13 cellular contexts compared by ENCODE assay signal in the genomic region with DNA sequence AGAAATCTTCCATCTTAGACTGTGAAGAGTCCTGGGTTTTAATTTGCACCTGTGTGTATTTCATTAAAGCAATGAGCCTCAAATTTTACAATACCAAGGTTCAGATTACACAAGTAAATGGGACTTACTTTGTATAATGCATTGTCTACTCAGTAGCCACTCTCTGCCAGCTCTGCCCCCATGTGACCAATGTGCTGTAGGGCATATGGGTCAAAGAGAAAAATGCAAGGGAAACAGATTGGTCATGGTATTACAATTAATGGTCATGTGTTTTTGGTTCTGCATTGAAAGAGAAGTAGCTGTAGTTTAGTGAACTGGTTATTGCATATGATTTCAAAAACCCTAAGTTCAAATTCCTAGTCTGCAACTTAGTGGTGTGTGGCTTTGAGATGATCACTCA.
DNase-seq lines count a peak whose midpoint lies in the region; ATAC-seq lines count a peak whose summit lies in the region.
"Had no signal": no experiment of that assay in that cellular context is flagged by ENCODE, and none has a peak within 500 bp of the region (broad histone marks: within the 10 kb centered on the region; RNA-seq: fewer than 3 reads in every experiment).

No MANE protein-coding gene starts in this region.

- peaks cover 2% of the 10 kb centered on the region for H3K27me3 Mint-ChIP-seq in activated T-helper 1 cell treated with anti-CD3 and anti-CD28 coated beads, Interleukin-12 subunit alpha, Interleukin-12 subunit beta, Interleukin-2, Interleukin-4 antibody, amounts not matched to agents 30 ng/mL and 10 ng/mL and 1 ng/mL, durations not matched to agents 14 hours and 24 hours and 36 hours (ENCODE audit: insufficient read depth)
- H3K27me3 Mint-ChIP-seq: activated CD4-positive, alpha-beta T cell treated with anti-CD3 and anti-CD28 coated beads, Interleukin-2, amount 10 ng/mL, durations not matched to agents 24 days and 14 days had no signal

- ATAC-seq in sciatic nerve (no peak), GM19463 (IDR thresholded peaks at IDR 0.05; ENCODE audit: unreplicated experiment) (no peak)

- intact Hi-C loops in sciatic nerve (cut with DNase I), result no loop called here
- intact Hi-C loops in activated T-helper 1 cell treated with anti-CD3 and anti-CD28 coated beads, Interleukin-12 subunit alpha, Interleukin-12 subunit beta, Interleukin-2, Interleukin-4 antibody, amounts not matched to agents 30 ng/mL and 10 ng/mL and 1 ng/mL, durations not matched to agents 14 hours and 24 hours and 36 hours (cut with micrococcal nuclease), result no loop called here

- no peak overlapping the region for H3K27ac Mint-ChIP-seq in activated T-helper 1 cell treated with anti-CD3 and anti-CD28 coated beads, Interleukin-12 subunit alpha, Interleukin-12 subunit beta, Interleukin-2, Interleukin-4 antibody, amounts not matched to agents 30 ng/mL and 10 ng/mL and 1 ng/mL, durations not matched to agents 14 hours and 24 hours and 36 hours
- H3K27ac Mint-ChIP-seq: activated CD4-positive, alpha-beta T cell treated with anti-CD3 and anti-CD28 coated beads, Interleukin-2, amount 10 ng/mL, durations not matched to agents 24 days and 14 days; CD4-positive, CD25-positive, alpha-beta regulatory T cell; nephron progenitor cell had no signal

- H3K4me1 Mint-ChIP-seq in activated T-helper 1 cell treated with anti-CD3 and anti-CD28 coated beads, Interleukin-12 subunit alpha, Interleukin-12 subunit beta, Interleukin-2, Interleukin-4 antibody, amounts not matched to agents 30 ng/mL and 10 ng/mL and 1 ng/mL, durations not matched to agents 14 hours and 24 hours and 36 hours (ENCODE audit: low read depth), result no peaks in the 10 kb centered on the region
- H3K4me1 Mint-ChIP-seq: activated CD4-positive, alpha-beta T cell treated with anti-CD3 and anti-CD28 coated beads, Interleukin-2, amount 10 ng/mL, durations not matched to agents 24 days and 14 days; CD4-positive, CD25-positive, alpha-beta regulatory T cell; nephron progenitor cell had no signal

- H3K36me3 Mint-ChIP-seq in activated T-helper 1 cell treated with anti-CD3 and anti-CD28 coated beads, Interleukin-12 subunit alpha, Interleukin-12 subunit beta, Interleukin-2, Interleukin-4 antibody, amounts not matched to agents 30 ng/mL and 10 ng/mL and 1 ng/mL, durations not matched to agents 14 hours and 24 hours and 36 hours (ENCODE audit: low read depth), result no peaks in the 10 kb centered on the region
- H3K36me3 Mint-ChIP-seq: CD4-positive, CD25-positive, alpha-beta regulatory T cell had no signal

- peaks cover 6% of the 10 kb centered on the region for H3K9me3 Mint-ChIP-seq in activated T-helper 1 cell treated with anti-CD3 and anti-CD28 coated beads, Interleukin-12 subunit alpha, Interleukin-12 subunit beta, Interleukin-2, Interleukin-4 antibody, amounts not matched to agents 30 ng/mL and 10 ng/mL and 1 ng/mL, durations not matched to agents 14 hours and 24 hours and 36 hours
- H3K9me3 Mint-ChIP-seq: activated CD4-positive, alpha-beta T cell treated with anti-CD3 and anti-CD28 coated beads, Interleukin-2, amount 10 ng/mL, durations not matched to agents 24 days and 14 days; nephron progenitor cell had no signal

- DNase-seq in ELR (ENCODE audit: low read depth) (peak; percentile 49), LHCN-M2 (ENCODE audit: low read depth) (peak; percentile 64), astrocyte of the hippocampus (ENCODE audit: low read depth, low spot score) (peak; percentile 6), myocyte (ENCODE audit: low read depth) (peak; percentile 20), sciatic nerve (ENCODE audit: low spot score) (no peak), NCI-H2171 (lab: John Stamatoyannopoulos, UW) (no peak)
- no peak for DNase-seq in activated T-helper 1 cell treated with anti-CD3 and anti-CD28 coated beads, Interleukin-12 subunit alpha, Interleukin-12 subunit beta, Interleukin-2, Interleukin-4 antibody, amounts not matched to agents 30 ng/mL and 10 ng/mL and 1 ng/mL, durations not matched to agents 14 hours and 24 hours and 36 hours (ENCODE audit: low spot score)
- DNase-seq: activated CD4-positive, alpha-beta T cell treated with anti-CD3 and anti-CD28 coated beads, Interleukin-2, amount 10 ng/mL, durations not matched to agents 24 days and 14 days; activated effector memory CD4-positive, alpha-beta T cell treated with anti-CD3 and anti-CD28 coated beads, Interleukin-2, amount 50 U/mL, for 16 hours; CD4-positive, CD25-positive, alpha-beta regulatory T cell; NCI-H524; nephron progenitor cell had no signal

- H3K4me3 Mint-ChIP-seq in activated T-helper 1 cell treated with anti-CD3 and anti-CD28 coated beads, Interleukin-12 subunit alpha, Interleukin-12 subunit beta, Interleukin-2, Interleukin-4 antibody, amounts not matched to agents 30 ng/mL and 10 ng/mL and 1 ng/mL, durations not matched to agents 14 hours and 24 hours and 36 hours, result no peak overlapping the region
- H3K4me3 Mint-ChIP-seq: activated CD4-positive, alpha-beta T cell treated with anti-CD3 and anti-CD28 coated beads, Interleukin-2, amount 10 ng/mL, durations not matched to agents 24 days and 14 days; CD4-positive, CD25-positive, alpha-beta regulatory T cell; nephron progenitor cell had no signal

Comparison
In these comparisons a context has a peak if more than half of its experiments do, and no peak if none do; other contexts are left out.
1. DNase-seq: peak in ELR (single experiment), LHCN-M2 (single experiment), astrocyte of the hippocampus (single experiment) and myocyte (single experiment); none in sciatic nerve (single experiment), activated T-helper 1 cell treated with anti-CD3 and anti-CD28 coated beads, Interleukin-12 subunit alpha, Interleukin-12 subunit beta, Interleukin-2, Interleukin-4 antibody, amounts not matched to agents 30 ng/mL and 10 ng/mL and 1 ng/mL, durations not matched to agents 14 hours and 24 hours and 36 hours (single experiment) and NCI-H2171 (single experiment).